In the genomic region with DNA sequence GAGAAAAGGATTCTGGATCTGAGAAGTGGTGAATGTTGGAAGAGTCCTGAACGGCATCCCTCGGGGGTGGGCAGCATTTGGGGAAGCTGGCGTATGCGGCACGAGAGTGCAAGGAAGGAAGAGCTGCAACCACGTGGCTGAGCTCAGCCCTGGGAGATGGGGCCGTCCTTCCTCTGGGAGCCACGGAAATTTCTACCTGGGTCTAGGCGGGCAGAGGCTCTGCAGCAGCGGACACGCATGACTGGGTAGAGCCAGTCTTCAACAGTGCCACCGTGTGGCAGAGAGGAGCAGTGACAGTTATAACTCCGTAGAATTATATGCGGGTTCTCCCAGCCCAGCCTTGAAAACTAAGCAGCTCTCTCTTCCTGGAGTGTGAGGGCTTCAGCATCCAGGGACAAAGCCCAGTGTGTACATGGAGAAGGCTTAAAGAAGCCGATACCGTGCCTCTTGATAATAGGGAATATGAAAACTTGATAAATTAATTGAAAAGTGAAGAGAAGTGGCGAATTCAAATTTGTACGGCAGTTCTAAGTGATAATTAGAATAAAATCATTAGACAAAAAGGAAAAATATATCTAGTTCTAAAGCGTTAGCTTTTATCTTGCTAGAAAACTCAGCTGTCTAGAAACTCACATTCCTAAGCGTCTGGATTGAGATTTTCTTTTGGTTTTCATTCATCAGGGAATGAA, we compare ENCODE assay signal across 8 cellular contexts.
DNase-seq lines count a peak whose midpoint lies in the region; ATAC-seq, FAIRE-seq and TF ChIP-seq lines count a peak whose summit lies in the region.

No MANE protein-coding gene starts in this region.

- H3K4me1 Mint-ChIP-seq in activated CD4-positive, alpha-beta T cell treated with anti-CD3 and anti-CD28 coated beads, Interleukin-2, amount 10 ng/mL, durations not matched to agents 7 days and 5 days: no peaks in the 10 kb centered on the region

- no peaks in the 10 kb centered on the region; the same call in 1 of the 2 replicates for H3K23me2 ChIP-seq in H1 (ENCODE audit: low read depth, low read length)

- no peaks in the 10 kb centered on the region for H4K20me1 ChIP-seq in H1 (replicated peaks in 1 of 2; ENCODE audit: control insufficient read depth in 1 of 2, insufficient read depth in 2 of 2, low read length in 2 of 2)

- H4K8ac ChIP-seq in H1 (ENCODE audit: extremely low read depth, insufficient read depth, low read length): peak overlapping the region; percentile 80

- H2BK5ac ChIP-seq in H1 (ENCODE audit: low read depth, low read length): no peak overlapping the region

- peak overlapping the region; percentile 76 for H3K4ac ChIP-seq in H1 (replicated peaks; ENCODE audit: insufficient read length, low read depth, low read length)

- H2BK20ac ChIP-seq in H1 (ENCODE audit: low read length): no peak overlapping the region

- CTCF ChIA-PET in activated CD4-positive, alpha-beta T cell treated with anti-CD3 and anti-CD28 coated beads, Interleukin-2, amount 10 ng/mL, durations not matched to agents 7 days and 5 days (lab: Charles Lee): interaction anchor here (0.6 to 1.5 kb wide), 2 partner anchors 45 to 422 kb away, joined by 3 to 5 read pairs; no protein-coding TSS in a partner anchor
- CTCF ChIA-PET in H1 (lab: Charles Lee; ENCODE audit: partially characterized antibody): interaction anchor here (0.6 to 6.0 kb wide), 42 partner anchors 9 to 999 kb away, joined by 3 to 80 read pairs (median 4); no protein-coding TSS in a partner anchor

- no peaks in the 10 kb centered on the region for H3K36me3 Mint-ChIP-seq in activated CD4-positive, alpha-beta T cell treated with anti-CD3 and anti-CD28 coated beads, Interleukin-2, amount 10 ng/mL, durations not matched to agents 7 days and 5 days (ENCODE audit: low read depth)

- TF ChIP-seq POLR2A in H1 (IDR thresholded peaks at IDR 0.05; ENCODE audit: control extremely low read depth in 1 of 2, low read depth in 2 of 2, low read length in 2 of 2): no peak

- H3K14ac ChIP-seq in H1 (ENCODE audit: insufficient read length): no peak overlapping the region

- WGBS in H1 (ENCODE audit: extremely low coverage in 1 of 2, insufficient coverage in 1 of 2, insufficient read length in 1 of 2, insufficient replicate concordance in 2 of 2, low coverage in 1 of 2, low lambda C conversion rate in 2 of 2, missing lambda C conversion rate in 1 of 2), 2 experiments: 24% methylated on average over 20 of the region's 20 CpGs; no CpG with 5 or more reads in 1 of the 2 experiments

- H4K5ac ChIP-seq in H1 (ENCODE audit: insufficient read length, low read depth, low read length): peak overlapping the region; percentile 29

- H3K4me1 ChIP-seq in H1 (replicated peaks in 1 of 4; ENCODE audit: control insufficient read depth in 3 of 4, insufficient read depth in 4 of 4, low read length in 3 of 4): no peaks in the 10 kb centered on the region

- TF ChIP-seq CTCF in H1 (IDR thresholded peaks at IDR 0.05; ENCODE audit: control extremely low read depth in 1 of 3, insufficient read depth in 1 of 3, low read depth in 1 of 3, low read length in 3 of 3): peak; percentile 75 to 87 (median 80)

- ATAC-seq in GM19025 (IDR thresholded peaks at IDR 0.05; ENCODE audit: low read depth, unreplicated experiment): peak; percentile 81
- ATAC-seq in HG03342 (IDR thresholded peaks at IDR 0.05; ENCODE audit: unreplicated experiment): peak; percentile 78

- H2AFZ ChIP-seq in H1 (ENCODE audit: low read length): peak overlapping the region; percentile 89

- no peak overlapping the region for H2BK15ac ChIP-seq in H1 (ENCODE audit: low read length)

- H3K9ac ChIP-seq in H1 (replicated peaks in 1 of 4; ENCODE audit: extremely low read depth in 1 of 4, low read depth in 3 of 4, low read length in 3 of 4): no peak overlapping the region

- no peaks in the 10 kb centered on the region for H3K9me3 Mint-ChIP-seq in activated CD4-positive, alpha-beta T cell treated with anti-CD3 and anti-CD28 coated beads, Interleukin-2, amount 10 ng/mL, durations not matched to agents 7 days and 5 days

- no peaks in the 10 kb centered on the region for H3K79me1 ChIP-seq in H1 (ENCODE audit: low read depth, low read length)

- peak; percentile 87 for DNase-seq in Ammon's horn (ENCODE audit: low spot score)
- peak; percentile 89 for DNase-seq in NCI-H510A treated with DMSO at 0.1 percent for 48 hours (lab: John Stamatoyannopoulos, UW)
- DNase-seq in activated CD4-positive, alpha-beta T cell treated with anti-CD3 and anti-CD28 coated beads, Interleukin-2, amount 10 ng/mL, durations not matched to agents 7 days and 5 days: peak; percentile 52
- peak; percentile 60 to 78 for DNase-seq in H1 (ENCODE audit: low read depth in 1 of 2, low spot score in 2 of 2)
- DNase-seq in medulla oblongata (ENCODE audit: extremely low spot score): peak; percentile 85
- DNase-seq in stimulated activated CD8-positive, alpha-beta memory T cell treated with anti-CD3 and anti-CD28 coated beads, Interleukin-4, amount 100 ng/mL, for 48 hours: peak; percentile 58

- no peak overlapping the region for H3K4me3 Mint-ChIP-seq in activated CD4-positive, alpha-beta T cell treated with anti-CD3 and anti-CD28 coated beads, Interleukin-2, amount 10 ng/mL, durations not matched to agents 7 days and 5 days

- peak overlapping the region in 1 of 4 experiments; percentile 28; a peak in 2 of 8 replicates for H3K4me3 ChIP-seq in H1 (ENCODE audit: extremely low read depth in 1 of 4, insufficient read depth in 2 of 4, low read depth in 3 of 4, low read length in 4 of 4)

- TF ChIP-seq RAD21 in H1 (IDR thresholded peaks at IDR 0.05 in 1 of 2, conservative IDR thresholded peaks at IDR 0.05 in 1 of 2; ENCODE audit: low read depth in 2 of 2, low read length in 2 of 2): peak; percentile 78 to 81

- H3K36me3 ChIP-seq in H1 (ENCODE audit: control insufficient read depth in 2 of 4, insufficient read depth in 4 of 4, low read length in 3 of 4): no peaks in the 10 kb centered on the region

- no peak overlapping the region for H3K23ac ChIP-seq in H1 (ENCODE audit: insufficient read length)

- peaks cover 0 to 8% (median 5%) of the 10 kb centered on the region in 4 experiments; a peak in 3 of 7 replicates for H3K27me3 ChIP-seq in H1 (replicated peaks in 1 of 4; ENCODE audit: control insufficient read depth in 3 of 4, extremely low read depth in 1 of 4, insufficient read depth in 3 of 4, low read length in 3 of 4)

- H2AK5ac ChIP-seq in H1 (ENCODE audit: low read depth, low read length): no peak overlapping the region

- no peaks in the 10 kb centered on the region for H3K79me2 ChIP-seq in H1 (ENCODE audit: control insufficient read depth in 1 of 2, insufficient read depth in 2 of 2, low read length in 2 of 2)

- no peak overlapping the region for H3K56ac ChIP-seq in H1 (replicated peaks; ENCODE audit: insufficient read length, low read depth, low read length)

- no peaks in the 10 kb centered on the region for H3K9me3 ChIP-seq in H1 (ENCODE audit: insufficient read depth in 2 of 2, low read depth in 1 of 2, low read length in 1 of 2)

- no peak overlapping the region for H2BK120ac ChIP-seq in H1 (replicated peaks; ENCODE audit: low read depth, low read length)

- POLR2A ChIA-PET in activated CD4-positive, alpha-beta T cell treated with anti-CD3 and anti-CD28 coated beads, Interleukin-2, amount 10 ng/mL, durations not matched to agents 7 days and 5 days (lab: Charles Lee): no interaction called here
- POLR2A ChIA-PET in H1 (lab: Charles Lee; ENCODE audit: partially characterized antibody): interaction anchor here (0.7 kb wide), 1 partner anchor 93 kb away, joined by 3 read pairs; no protein-coding TSS in a partner anchor

- no peak overlapping the region for H4K91ac ChIP-seq in H1 (replicated peaks; ENCODE audit: insufficient read length, low read length)

- H3K18ac ChIP-seq in H1 (ENCODE audit: extremely low read depth, low read length): no peak overlapping the region

- H3K4me2 ChIP-seq in H1 (ENCODE audit: insufficient read depth in 1 of 2, low read depth in 2 of 2, low read length in 2 of 2): peak overlapping the region; percentile 20 to 49; a peak in 3 of 4 replicates

- no peak for TF ChIP-seq EP300 in H1 (IDR thresholded peaks at IDR 0.05; ENCODE audit: borderline replicate concordance in 1 of 2, low read depth in 2 of 2, low read length in 2 of 2)

- no peak overlapping the region for H3K27ac Mint-ChIP-seq in activated CD4-positive, alpha-beta T cell treated with anti-CD3 and anti-CD28 coated beads, Interleukin-2, amount 10 ng/mL, durations not matched to agents 7 days and 5 days

- FAIRE-seq in H1 (lab: Jason Lieb, UNC): peak; percentile 93

- H3K27ac ChIP-seq in H1 (ENCODE audit: low read depth, low read length): no peak overlapping the region

- peaks cover 16% of the 10 kb centered on the region for H3K27me3 Mint-ChIP-seq in activated CD4-positive, alpha-beta T cell treated with anti-CD3 and anti-CD28 coated beads, Interleukin-2, amount 10 ng/mL, durations not matched to agents 7 days and 5 days

- H2BK12ac ChIP-seq in H1 (ENCODE audit: low read depth, low read length): no peak overlapping the region

TF ChIP-seq in H1, 55 proteins besides CTCF, POLR2A, EP300 and RAD21 (continues in another document):
- TF ChIP-seq, protein P1, sequence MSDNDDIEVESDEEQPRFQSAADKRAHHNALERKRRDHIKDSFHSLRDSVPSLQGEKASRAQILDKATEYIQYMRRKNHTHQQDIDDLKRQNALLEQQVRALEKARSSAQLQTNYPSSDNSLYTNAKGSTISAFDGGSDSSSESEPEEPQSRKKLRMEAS (IDR thresholded peaks at IDR 0.05): peak; percentile 95
- TF ChIP-seq CHD1 (IDR thresholded peaks at IDR 0.05; ENCODE audit: low read depth, low read length) (no peak), SIN3A (conservative IDR thresholded peaks at IDR 0.05 in 1 of 2, IDR thresholded peaks at IDR 0.05 in 1 of 2; ENCODE audit: low read depth in 1 of 2, low read length in 2 of 2) (no peak), GABPA (IDR thresholded peaks at IDR 0.05; ENCODE audit: borderline replicate concordance, insufficient read depth, low read length) (no peak), SRF (IDR thresholded peaks at IDR 0.05; ENCODE audit: low read depth, low read length) (no peak), SP1 (IDR thresholded peaks at IDR 0.05; ENCODE audit: low read depth, low read length) (no peak)
- TF ChIP-seq, protein P2, sequence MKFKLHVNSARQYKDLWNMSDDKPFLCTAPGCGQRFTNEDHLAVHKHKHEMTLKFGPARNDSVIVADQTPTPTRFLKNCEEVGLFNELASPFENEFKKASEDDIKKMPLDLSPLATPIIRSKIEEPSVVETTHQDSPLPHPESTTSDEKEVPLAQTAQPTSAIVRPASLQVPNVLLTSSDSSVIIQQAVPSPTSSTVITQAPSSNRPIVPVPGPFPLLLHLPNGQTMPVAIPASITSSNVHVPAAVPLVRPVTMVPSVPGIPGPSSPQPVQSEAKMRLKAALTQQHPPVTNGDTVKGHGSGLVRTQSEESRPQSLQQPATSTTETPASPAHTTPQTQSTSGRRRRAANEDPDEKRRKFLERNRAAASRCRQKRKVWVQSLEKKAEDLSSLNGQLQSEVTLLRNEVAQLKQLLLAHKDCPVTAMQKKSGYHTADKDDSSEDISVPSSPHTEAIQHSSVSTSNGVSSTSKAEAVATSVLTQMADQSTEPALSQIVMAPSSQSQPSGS (IDR thresholded peaks at IDR 0.05; ENCODE audit: low read length): no peak
